In genomic region chr6:29793036-29793356, GRCh38 we compare ENCODE assay signal across 10 cellular contexts. TPM values are rescaled to one million over a fixed set of nuclear protein-coding genes. Genes with fewer than 3 reads are reported as not detected.
DNase-seq lines count a peak whose midpoint lies in the region; ATAC-seq and TF ChIP-seq lines count a peak whose summit lies in the region.
"Had no signal": no experiment of that assay in that cellular context is flagged by ENCODE, and none has a peak within 500 bp of the region (broad histone marks: within the 10 kb centered on the region; RNA-seq: fewer than 3 reads in every experiment).

No MANE protein-coding gene starts in this region.

- TF ChIP-seq CTCF in cardiac fibroblast (IDR thresholded peaks at IDR 0.05; ENCODE audit: low read depth, low read length) = no peak
- TF ChIP-seq CTCF in upper lobe of right lung (IDR thresholded peaks at IDR 0.05) = no peak

- ATAC-seq in upper lobe of right lung (no peak), HG02970 (IDR thresholded peaks at IDR 0.05; ENCODE audit: low FRiP score, unreplicated experiment) (no peak), GM21528 (IDR thresholded peaks at IDR 0.05; ENCODE audit: low FRiP score, unreplicated experiment) (no peak)

- H3K27me3 ChIP-seq in upper lobe of right lung = peaks cover 9% of the 10 kb centered on the region

- peak overlapping the region; percentile 33 for H3K27ac Mint-ChIP-seq in activated naive CD4-positive, alpha-beta T cell treated with anti-CD3 and anti-CD28 coated beads, Interleukin-2, amount 10 ng/mL, durations not matched to agents 7 days and 5 days

- intact Hi-C loops in upper lobe of right lung (cut with DNase I) = no loop called here

- no peak for DNase-seq in activated naive CD4-positive, alpha-beta T cell treated with anti-CD3 and anti-CD28 coated beads, Interleukin-2, amount 10 ng/mL, durations not matched to agents 7 days and 5 days
- DNase-seq in activated naive CD4-positive, alpha-beta T cell (lab: John Stamatoyannopoulos, UW) = no peak
- DNase-seq in cardiac fibroblast (ENCODE audit: low read depth in 2 of 2) (no peak), upper lobe of right lung (no peak), GM19238 (ENCODE audit: insufficient read length, low spot score) (no peak)
- DNase-seq: DMS79 had no signal

- peak overlapping the region; percentile 84 for H3K4me3 Mint-ChIP-seq in activated naive CD4-positive, alpha-beta T cell treated with anti-CD3 and anti-CD28 coated beads, Interleukin-2, amount 10 ng/mL, durations not matched to agents 7 days and 5 days

- H3K36me3 ChIP-seq in mesodermal cell (ENCODE audit: control insufficient read depth, insufficient read depth, low read length) = no peaks in the 10 kb centered on the region
- H3K36me3 ChIP-seq in upper lobe of right lung = no peaks in the 10 kb centered on the region

- peaks cover 4% of the 10 kb centered on the region for H3K4me1 ChIP-seq in mesodermal cell (ENCODE audit: control insufficient read depth, insufficient read depth, low read length, poor library complexity, severe bottlenecking)
- H3K4me1 ChIP-seq in upper lobe of right lung = no peaks in the 10 kb centered on the region

- peak overlapping the region; percentile 15 to 62 for H3K4me3 ChIP-seq in cardiac fibroblast (replicated peaks in 1 of 2; ENCODE audit: low read depth in 2 of 2, low read length in 2 of 2)
- peak overlapping the region; percentile 26 for H3K4me3 ChIP-seq in mesodermal cell (ENCODE audit: extremely low read depth, insufficient read depth, low read length, poor library complexity, severe bottlenecking)
- H3K4me3 ChIP-seq in upper lobe of right lung = peak overlapping the region; percentile 78
- H3K4me3 ChIP-seq: K562 had no signal

- H3K9me3 ChIP-seq in mesodermal cell (ENCODE audit: control insufficient read depth, low read length) = no peaks in the 10 kb centered on the region
- no peaks in the 10 kb centered on the region for H3K9me3 ChIP-seq in upper lobe of right lung

- 38 to 41% methylated on average over 7 to 8 of the region's 11 CpGs for WGBS in mesodermal cell (ENCODE audit: insufficient coverage in 2 of 2), 2 experiments

- peaks cover 3% of the 10 kb centered on the region for H3K36me3 Mint-ChIP-seq in activated naive CD4-positive, alpha-beta T cell treated with anti-CD3 and anti-CD28 coated beads, Interleukin-2, amount 10 ng/mL, durations not matched to agents 7 days and 5 days

- CTCF ChIA-PET in activated naive CD4-positive, alpha-beta T cell treated with anti-CD3 and anti-CD28 coated beads, Interleukin-2, amount 10 ng/mL, durations not matched to agents 7 days and 5 days (lab: Charles Lee) = no interaction called here

- H3K27ac ChIP-seq in mesodermal cell (ENCODE audit: low read depth, low read length, severe bottlenecking) (no peak overlapping the region), upper lobe of right lung (no peak overlapping the region)

- peaks cover 9% of the 10 kb centered on the region for H3K9me3 Mint-ChIP-seq in activated naive CD4-positive, alpha-beta T cell treated with anti-CD3 and anti-CD28 coated beads, Interleukin-2, amount 10 ng/mL, durations not matched to agents 7 days and 5 days

- peaks cover 15% of the 10 kb centered on the region for H3K4me1 Mint-ChIP-seq in activated naive CD4-positive, alpha-beta T cell treated with anti-CD3 and anti-CD28 coated beads, Interleukin-2, amount 10 ng/mL, durations not matched to agents 7 days and 5 days

- H3K27me3 Mint-ChIP-seq in activated naive CD4-positive, alpha-beta T cell treated with anti-CD3 and anti-CD28 coated beads, Interleukin-2, amount 10 ng/mL, durations not matched to agents 7 days and 5 days = peaks cover 71% of the 10 kb centered on the region

RNA-seq across cellular contexts. Expression of gene HLA-G, which starts 34.6 kb away (rescaled TPM):
- not detected for polyA plus RNA-seq in mesodermal cell (2013, experiment 1 of 2)
- not detected for polyA plus RNA-seq in mesodermal cell (2013, experiment 2 of 2)
- 1.6 TPM for total RNA-seq in upper lobe of right lung
- total RNA-seq: K562 had no signal

Comparison
In these comparisons a context has a peak if more than half of its experiments do, and no peak if none do; other contexts are left out.
1. H3K4me3 ChIP-seq: peak in every context shown above with its lines; median percentile 78 in upper lobe of right lung; 38 in cardiac fibroblast; 26 in mesodermal cell.